25 cellular contexts compared by ENCODE assay signal in the genomic region with DNA sequence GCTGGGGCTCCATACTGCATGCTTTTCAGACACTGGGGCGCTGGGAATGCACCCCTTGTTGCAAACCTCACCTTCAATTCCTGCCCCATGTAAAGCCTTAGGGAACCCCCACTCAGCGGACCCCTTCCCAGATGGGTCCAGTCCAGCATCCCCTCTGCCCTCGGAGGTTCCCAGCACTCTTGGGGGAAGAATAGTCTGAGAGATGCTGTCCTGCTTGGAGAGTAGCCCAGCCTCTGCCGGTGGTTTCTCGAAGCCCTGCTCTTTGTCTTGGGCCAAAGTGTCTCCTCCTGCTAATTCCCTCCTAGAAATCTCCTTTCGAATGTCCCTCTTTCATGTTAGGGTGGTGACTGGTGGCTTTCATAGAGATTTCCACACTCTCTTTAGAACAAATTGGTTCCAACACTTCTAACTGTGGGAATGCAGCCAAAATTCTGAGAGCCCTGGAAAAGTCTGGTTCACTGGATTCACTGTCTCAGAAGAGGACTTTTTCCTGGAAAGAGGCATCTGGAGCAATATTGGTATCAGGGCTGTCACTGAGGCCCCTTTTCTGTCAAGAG. TPM values are rescaled to one million over a fixed set of nuclear protein-coding genes. Genes with fewer than 3 reads are reported as not detected.
DNase-seq lines count a peak whose midpoint lies in the region; ATAC-seq and TF ChIP-seq lines count a peak whose summit lies in the region.
"Had no signal": no experiment of that assay in that cellular context is flagged by ENCODE, and none has a peak within 500 bp of the region (broad histone marks: within the 10 kb centered on the region; RNA-seq: fewer than 3 reads in every experiment).

No MANE protein-coding gene starts in this region.

- peak; percentile 6 for DNase-seq in DMS79 treated with DMSO at 0.1 percent for 48 hours (lab: John Stamatoyannopoulos, UW)
- DNase-seq in DMS79 (lab: John Stamatoyannopoulos, UW): no peak
- DNase-seq in RPMI7951 (ENCODE audit: low read depth): peak; percentile 76
- DNase-seq in foreskin keratinocyte: no peak
- no peak for DNase-seq in smooth muscle cell (lab: John Stamatoyannopoulos, UW; ENCODE audit: unreplicated experiment)
- no peak for DNase-seq in activated naive CD4-positive, alpha-beta T cell treated with anti-CD3 and anti-CD28 coated beads for 36 hours
- no peak for DNase-seq in A673 (ENCODE audit: low spot score)
- DNase-seq in DMS153 (lab: John Stamatoyannopoulos, UW): no peak
- DNase-seq: activated CD4-positive, alpha-beta memory T cell treated with anti-CD3 and anti-CD28 coated beads for 36 hours; activated CD4-positive, alpha-beta T cell treated with anti-CD3 and anti-CD28 coated beads for 1 hour; activated CD8-positive, alpha-beta memory T cell treated with anti-CD3 and anti-CD28 coated beads, Interleukin-2, amount 50 U/mL, for 48 hours; amniotic stem cell; effector CD8-positive, alpha-beta T cell; GDM1; Kasumi-1; left ventricle myocardium inferior; naive B cell; NCI-H187; stimulated activated CD4-positive, alpha-beta T cell treated with anti-CD3 and anti-CD28 coated beads, Interleukin-15, amount 100 ng/mL, for 24 hours; T-helper 2 cell had no signal

- H3K27me3 ChIP-seq in foreskin keratinocyte: no peaks in the 10 kb centered on the region
- H3K27me3 ChIP-seq in smooth muscle cell (ENCODE audit: low read depth): peaks cover 4% of the 10 kb centered on the region
- peaks cover 50% of the 10 kb centered on the region for H3K27me3 ChIP-seq in A673 (replicated peaks; ENCODE audit: insufficient read depth, low read depth, low read length, poor library complexity)

- H3K4me3 ChIP-seq in smooth muscle cell (no peak overlapping the region), A673 (ENCODE audit: low read depth, low read length, poor library complexity, severe bottlenecking) (no peak overlapping the region)
- H3K4me3 ChIP-seq: left ventricle myocardium inferior had no signal

- peak overlapping the region; percentile 43 for H3K4me2 ChIP-seq in smooth muscle cell

- H2AFZ ChIP-seq in smooth muscle cell (ENCODE audit: low read depth): no peak overlapping the region

- POLR2A ChIA-PET in A673 (lab: Charles Lee; ENCODE audit: low non-redundant PET): no interaction called here

- H3K27ac ChIP-seq in foreskin keratinocyte: peak overlapping the region; percentile 98
- no peak overlapping the region for H3K27ac ChIP-seq in smooth muscle cell (ENCODE audit: low read depth)
- H3K27ac ChIP-seq in A673 (ENCODE audit: low read depth, low read length, poor library complexity, severe bottlenecking): no peak overlapping the region
- H3K27ac ChIP-seq: 22Rv1, left ventricle myocardium inferior had no signal

- H4K20me1 ChIP-seq in smooth muscle cell (ENCODE audit: low read depth): no peaks in the 10 kb centered on the region

- H3K36me3 ChIP-seq in smooth muscle cell (ENCODE audit: low read depth): no peaks in the 10 kb centered on the region
- H3K36me3 ChIP-seq in A673 (ENCODE audit: insufficient read depth, low read length, poor library complexity, severe bottlenecking): no peaks in the 10 kb centered on the region
- H3K36me3 ChIP-seq: left ventricle myocardium inferior had no signal

- CTCF ChIA-PET in activated naive CD4-positive, alpha-beta T cell treated with anti-CD3 and anti-CD28 coated beads for 36 hours (lab: Charles Lee): no interaction called here
- CTCF ChIA-PET in A673 (lab: Charles Lee): no interaction called here

- no peaks in the 10 kb centered on the region for H3K36me3 Mint-ChIP-seq in activated naive CD4-positive, alpha-beta T cell treated with anti-CD3 and anti-CD28 coated beads for 36 hours (ENCODE audit: low read depth)
- H3K36me3 Mint-ChIP-seq: activated CD4-positive, alpha-beta memory T cell treated with anti-CD3 and anti-CD28 coated beads for 36 hours; activated naive CD4-positive, alpha-beta T cell treated with anti-CD3 and anti-CD28 coated beads, Interleukin-2, amount 50 U/mL, for 24 hours; stimulated activated effector memory CD8-positive, alpha-beta T cell treated with anti-CD3 and anti-CD28 coated beads, Interleukin-12 subunit alpha, Interleukin-12 subunit beta, amount 100 ng/mL, for 72 hours had no signal

- 56% methylated on average over 6 of the region's 6 CpGs for WGBS in smooth muscle cell (ENCODE audit: low lambda C conversion rate)

- no peak overlapping the region for H3K9ac ChIP-seq in smooth muscle cell (ENCODE audit: low read depth)

- no peaks in the 10 kb centered on the region for H3K4me1 Mint-ChIP-seq in activated naive CD4-positive, alpha-beta T cell treated with anti-CD3 and anti-CD28 coated beads for 36 hours (ENCODE audit: low read depth)
- H3K4me1 Mint-ChIP-seq: activated naive CD4-positive, alpha-beta T cell treated with anti-CD3 and anti-CD28 coated beads, Interleukin-2, amount 50 U/mL, for 24 hours; naive B cell; stimulated activated effector memory CD8-positive, alpha-beta T cell treated with anti-CD3 and anti-CD28 coated beads, Interleukin-12 subunit alpha, Interleukin-12 subunit beta, amount 100 ng/mL, for 72 hours had no signal

- H3K9me3 ChIP-seq in smooth muscle cell (replicated peaks; ENCODE audit: low read depth) (no peaks in the 10 kb centered on the region), A673 (ENCODE audit: low read depth, low read length, poor library complexity, severe bottlenecking) (no peaks in the 10 kb centered on the region)

- ATAC-seq in foreskin keratinocyte: peak; percentile 2
- ATAC-seq: stimulated activated effector memory CD8-positive, alpha-beta T cell treated with anti-CD3 and anti-CD28 coated beads, Interleukin-12 subunit alpha, Interleukin-12 subunit beta, amount 100 ng/mL, for 72 hours had no signal

- H3K4me3 Mint-ChIP-seq in activated naive CD4-positive, alpha-beta T cell treated with anti-CD3 and anti-CD28 coated beads for 36 hours: no peak overlapping the region
- H3K4me3 Mint-ChIP-seq: activated CD4-positive, alpha-beta memory T cell treated with anti-CD3 and anti-CD28 coated beads for 36 hours; activated naive CD4-positive, alpha-beta T cell treated with anti-CD3 and anti-CD28 coated beads, Interleukin-2, amount 50 U/mL, for 24 hours; activated T-helper 1 cell treated with anti-CD3 and anti-CD28 coated beads, Interleukin-12 subunit alpha, Interleukin-12 subunit beta, Interleukin-2, Interleukin-4 antibody, amounts not matched to agents 30 ng/mL and 10 ng/mL and 1 ng/mL, durations not matched to agents 14 hours and 24 hours and 36 hours; naive B cell; stimulated activated effector memory CD8-positive, alpha-beta T cell treated with anti-CD3 and anti-CD28 coated beads, Interleukin-12 subunit alpha, Interleukin-12 subunit beta, amount 100 ng/mL, for 72 hours had no signal

- intact Hi-C loops in activated naive CD4-positive, alpha-beta T cell treated with anti-CD3 and anti-CD28 coated beads for 36 hours (cut with micrococcal nuclease): no loop called here
- intact Hi-C loops in A673 (cut with micrococcal nuclease; ENCODE audit: unreplicated experiment): no loop called here

- no peaks in the 10 kb centered on the region for H3K79me2 ChIP-seq in smooth muscle cell (ENCODE audit: low read depth)

- BruUV-seq in A673 (replicated peaks; lab: Mats Ljungman, UMichigan): no TSS peak

- no peak overlapping the region for H3K27ac Mint-ChIP-seq in activated naive CD4-positive, alpha-beta T cell treated with anti-CD3 and anti-CD28 coated beads for 36 hours
- H3K27ac Mint-ChIP-seq: activated CD4-positive, alpha-beta memory T cell treated with anti-CD3 and anti-CD28 coated beads for 36 hours; activated naive CD4-positive, alpha-beta T cell treated with anti-CD3 and anti-CD28 coated beads, Interleukin-2, amount 50 U/mL, for 24 hours; activated T-helper 1 cell treated with anti-CD3 and anti-CD28 coated beads, Interleukin-12 subunit alpha, Interleukin-12 subunit beta, Interleukin-2, Interleukin-4 antibody, amounts not matched to agents 30 ng/mL and 10 ng/mL and 1 ng/mL, durations not matched to agents 14 hours and 24 hours and 36 hours; naive B cell; progenitor cell of endocrine pancreas; stimulated activated effector memory CD8-positive, alpha-beta T cell treated with anti-CD3 and anti-CD28 coated beads, Interleukin-12 subunit alpha, Interleukin-12 subunit beta, amount 100 ng/mL, for 72 hours had no signal

- H3K4me1 ChIP-seq in foreskin keratinocyte (peaks cover 24% of the 10 kb centered on the region), smooth muscle cell (ENCODE audit: low read depth) (peaks cover 4% of the 10 kb centered on the region), A673 (ENCODE audit: insufficient read depth, low read length, poor library complexity, severe bottlenecking) (no peaks in the 10 kb centered on the region)
- H3K4me1 ChIP-seq: left ventricle myocardium inferior had no signal

- peaks cover 5% of the 10 kb centered on the region for H3K9me3 Mint-ChIP-seq in activated naive CD4-positive, alpha-beta T cell treated with anti-CD3 and anti-CD28 coated beads for 36 hours
- H3K9me3 Mint-ChIP-seq: activated CD4-positive, alpha-beta memory T cell treated with anti-CD3 and anti-CD28 coated beads for 36 hours; activated T-helper 1 cell treated with anti-CD3 and anti-CD28 coated beads, Interleukin-12 subunit alpha, Interleukin-12 subunit beta, Interleukin-2, Interleukin-4 antibody, amounts not matched to agents 30 ng/mL and 10 ng/mL and 1 ng/mL, durations not matched to agents 14 hours and 24 hours and 36 hours had no signal

- peaks cover 25% of the 10 kb centered on the region for H3K27me3 Mint-ChIP-seq in activated naive CD4-positive, alpha-beta T cell treated with anti-CD3 and anti-CD28 coated beads for 36 hours (ENCODE audit: low read depth)

- H3F3A ChIP-seq in smooth muscle cell (ENCODE audit: low read depth): no peaks in the 10 kb centered on the region

- TF ChIP-seq CTCF in foreskin keratinocyte (conservative IDR thresholded peaks at IDR 0.05) (no peak), smooth muscle cell (IDR thresholded peaks at IDR 0.05; ENCODE audit: borderline replicate concordance, insufficient read depth, poor library complexity, severe bottlenecking) (no peak), A673 (conservative IDR thresholded peaks at IDR 0.05; ENCODE audit: low read depth, low read length) (no peak)

RNA-seq across cellular contexts. Expression of a gene that starts 24.9 kb away (rescaled TPM):
- total RNA-seq in RPMI7951 (2014; rRNA removed; shearing (Covaris generic)): 66.1 and 74.4 TPM in 2 replicates
- total RNA-seq in foreskin keratinocyte (230 and 277 TPM in 2 replicates), smooth muscle cell (102 and 109 TPM in 2 replicates), A673 (2021) (0.68 and 0.69 TPM in 2 replicates)
- polyA plus RNA-seq in foreskin keratinocyte (153 and 180 TPM in 2 replicates), smooth muscle cell (131 and 144 TPM in 2 replicates)
- 1 to 10 TPM in 1 of 2 experiments, under 1 TPM in 1; 0.96 to 1.3 TPM for total RNA-seq in activated naive CD4-positive, alpha-beta T cell treated with anti-CD3 and anti-CD28 coated beads for 36 hours

Comparison
In these comparisons a context has a peak if more than half of its experiments do, and no peak if none do; other contexts are left out.
1. DNase-seq: peak in DMS79 treated with DMSO at 0.1 percent for 48 hours (single experiment) and RPMI7951 (single experiment); none in DMS79 (single experiment), foreskin keratinocyte (0 of 2), smooth muscle cell (single experiment), activated naive CD4-positive, alpha-beta T cell treated with anti-CD3 and anti-CD28 coated beads for 36 hours (single experiment), A673 (single experiment) and DMS153 (single experiment).
2. RNA of a gene that starts 24.9 kb away (total RNA-seq): 230 to 277 TPM in foreskin keratinocyte, 102 to 109 TPM in smooth muscle cell and 66.1 to 74.4 TPM in RPMI7951; 0.96 to 1.3 TPM in activated naive CD4-positive, alpha-beta T cell treated with anti-CD3 and anti-CD28 coated beads for 36 hours and 0.68 to 0.69 TPM in A673; every median in the first group is over 10 times any median in the second.